11 cellular contexts compared by ENCODE assay signal in the genomic region with DNA sequence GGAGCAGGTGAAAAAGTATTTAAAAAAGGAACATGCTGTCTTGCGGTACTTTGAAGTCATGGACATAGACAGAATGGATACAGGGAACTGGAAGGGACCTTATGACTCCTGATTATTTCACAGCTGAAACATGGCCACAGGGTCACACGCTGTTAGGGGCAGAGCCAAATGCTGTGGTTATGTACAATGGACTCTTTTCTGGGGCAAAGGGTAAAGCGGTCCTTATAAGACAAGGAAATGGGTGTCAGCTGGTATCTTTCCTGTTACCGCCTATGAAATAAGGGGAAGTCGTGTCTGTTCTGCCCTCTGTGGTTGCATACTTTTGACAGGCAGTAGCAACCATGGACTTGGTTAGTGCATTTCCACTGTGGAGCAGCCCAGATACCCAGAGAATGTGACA. TPM values are rescaled to one million over a fixed set of nuclear protein-coding genes. Genes with fewer than 3 reads are reported as not detected.
DNase-seq lines count a peak whose midpoint lies in the region; ATAC-seq and TF ChIP-seq lines count a peak whose summit lies in the region.
"Had no signal": no experiment of that assay in that cellular context is flagged by ENCODE, and none has a peak within 500 bp of the region (broad histone marks: within the 10 kb centered on the region; RNA-seq: fewer than 3 reads in every experiment).

No MANE protein-coding gene starts in this region.

- ATAC-seq in activated CD8-positive, alpha-beta T cell treated with anti-CD3 and anti-CD28 coated beads for 36 hours, result peak; percentile 78
- ATAC-seq in left lobe of liver, result peak; percentile 42

- no peaks in the 10 kb centered on the region for H3K27me3 Mint-ChIP-seq in activated CD4-positive, alpha-beta T cell treated with anti-CD3 and anti-CD28 coated beads, Interleukin-2, amount 10 ng/mL, durations not matched to agents 7 days and 5 days
- H3K27me3 Mint-ChIP-seq in activated CD8-positive, alpha-beta T cell treated with anti-CD3 and anti-CD28 coated beads for 36 hours, result peaks cover under 1% of the 10 kb centered on the region
- no peaks in the 10 kb centered on the region for H3K27me3 Mint-ChIP-seq in osteocyte (ENCODE audit: unreplicated experiment)

- H3K4me3 Mint-ChIP-seq in activated CD4-positive, alpha-beta T cell treated with anti-CD3 and anti-CD28 coated beads, Interleukin-2, amount 10 ng/mL, durations not matched to agents 7 days and 5 days, result no peak overlapping the region
- H3K4me3 Mint-ChIP-seq in activated CD8-positive, alpha-beta T cell treated with anti-CD3 and anti-CD28 coated beads for 36 hours, result no peak overlapping the region
- no peak overlapping the region for H3K4me3 Mint-ChIP-seq in osteocyte (ENCODE audit: unreplicated experiment)

- peaks cover 9% of the 10 kb centered on the region for H3K4me1 Mint-ChIP-seq in activated CD4-positive, alpha-beta T cell treated with anti-CD3 and anti-CD28 coated beads, Interleukin-2, amount 10 ng/mL, durations not matched to agents 7 days and 5 days
- H3K4me1 Mint-ChIP-seq in activated CD8-positive, alpha-beta T cell treated with anti-CD3 and anti-CD28 coated beads for 36 hours (ENCODE audit: low read depth), result peaks cover 6% of the 10 kb centered on the region
- no peaks in the 10 kb centered on the region for H3K4me1 Mint-ChIP-seq in osteocyte (ENCODE audit: unreplicated experiment)

- H3K27ac Mint-ChIP-seq in activated CD4-positive, alpha-beta T cell treated with anti-CD3 and anti-CD28 coated beads, Interleukin-2, amount 10 ng/mL, durations not matched to agents 7 days and 5 days, result peak overlapping the region; percentile 7
- H3K27ac Mint-ChIP-seq in activated CD8-positive, alpha-beta T cell treated with anti-CD3 and anti-CD28 coated beads for 36 hours, result no peak overlapping the region
- H3K27ac Mint-ChIP-seq in osteocyte (ENCODE audit: unreplicated experiment), result no peak overlapping the region

- no peaks in the 10 kb centered on the region for H3K9me3 ChIP-seq in tibial artery
- H3K9me3 ChIP-seq: prostate gland had no signal

- no peak overlapping the region for H3K4me3 ChIP-seq in tibial artery
- H3K4me3 ChIP-seq: prostate gland had no signal

- H3K27ac ChIP-seq in tibial artery, result no peak overlapping the region
- H3K27ac ChIP-seq: prostate gland had no signal

- CTCF ChIA-PET in activated CD4-positive, alpha-beta T cell treated with anti-CD3 and anti-CD28 coated beads, Interleukin-2, amount 10 ng/mL, durations not matched to agents 7 days and 5 days (lab: Charles Lee), result interaction anchor here (0.6 to 2.7 kb wide), 3 partner anchors 13 to 753 kb away, joined by 3 to 9 read pairs (median 3); a partner anchor contains a TSS
- CTCF ChIA-PET in activated CD8-positive, alpha-beta T cell treated with anti-CD3 and anti-CD28 coated beads for 36 hours (lab: Charles Lee), result interaction anchor here (1.1 to 1.4 kb wide), 4 partner anchors 31 to 223 kb away, joined by 3 to 4 read pairs (median 3); no protein-coding TSS in a partner anchor

- POLR2A ChIA-PET in activated CD4-positive, alpha-beta T cell treated with anti-CD3 and anti-CD28 coated beads, Interleukin-2, amount 10 ng/mL, durations not matched to agents 7 days and 5 days (lab: Charles Lee), result no interaction called here
- POLR2A ChIA-PET in activated CD8-positive, alpha-beta T cell treated with anti-CD3 and anti-CD28 coated beads for 36 hours (lab: Charles Lee), result interaction anchor here (0.7 to 1.0 kb wide), 2 partner anchors 9 to 32 kb away, joined by 3 read pairs; no protein-coding TSS in a partner anchor

- no peaks in the 10 kb centered on the region for H3K9me3 Mint-ChIP-seq in activated CD4-positive, alpha-beta T cell treated with anti-CD3 and anti-CD28 coated beads, Interleukin-2, amount 10 ng/mL, durations not matched to agents 7 days and 5 days
- no peaks in the 10 kb centered on the region for H3K9me3 Mint-ChIP-seq in activated CD8-positive, alpha-beta T cell treated with anti-CD3 and anti-CD28 coated beads for 36 hours
- H3K9me3 Mint-ChIP-seq in osteocyte (ENCODE audit: unreplicated experiment), result no peaks in the 10 kb centered on the region

- no peak for TF ChIP-seq CTCF in activated CD8-positive, alpha-beta T cell treated with anti-CD3 and anti-CD28 coated beads for 36 hours (IDR thresholded peaks at IDR 0.05)
- TF ChIP-seq CTCF in tibial artery (IDR thresholded peaks at IDR 0.05) (no peak), osteocyte (IDR thresholded peaks at IDR 0.05) (no peak)

- intact Hi-C loops in activated CD8-positive, alpha-beta T cell treated with anti-CD3 and anti-CD28 coated beads for 36 hours (cut with micrococcal nuclease), result no loop called here
- intact Hi-C loops in tibial artery (cut with DNase I; ENCODE audit: low total_unique reads), result no loop called here

- peak; percentile 29 for DNase-seq in activated CD4-positive, alpha-beta T cell treated with anti-CD3 and anti-CD28 coated beads, Interleukin-2, amount 10 ng/mL, durations not matched to agents 7 days and 5 days
- DNase-seq in activated CD4-positive, alpha-beta T cell treated with anti-CD3 and anti-CD28 coated beads, Interleukin-2, amount 50 U/mL, for 4 hours, result no peak
- DNase-seq in activated CD8-positive, alpha-beta T cell treated with anti-CD3 and anti-CD28 coated beads for 36 hours, result no peak
- DNase-seq in left lobe of liver (ENCODE audit: low spot score) (no peak), tibial artery (peak; percentile 60 to 61), osteocyte (ENCODE audit: extremely low spot score, unreplicated experiment) (no peak), NCI-H526 treated with DMSO at 0.1 percent for 48 hours (lab: John Stamatoyannopoulos, UW) (no peak)
- no peak for DNase-seq in stimulated activated CD4-positive, alpha-beta T cell treated with anti-CD3 and anti-CD28 coated beads, Interleukin-4, amount 100 ng/mL, for 24 hours

- H3K36me3 ChIP-seq in tibial artery, result peaks cover 35 to 52% (median 41%) of the 10 kb centered on the region in 3 donors
- H3K36me3 ChIP-seq: prostate gland had no signal

- peaks cover 0 to 4% (median 0%) of the 10 kb centered on the region in 4 donors for H3K4me1 ChIP-seq in tibial artery
- H3K4me1 ChIP-seq: prostate gland had no signal

- no peaks in the 10 kb centered on the region for H3K27me3 ChIP-seq in tibial artery

- H3K36me3 Mint-ChIP-seq in activated CD4-positive, alpha-beta T cell treated with anti-CD3 and anti-CD28 coated beads, Interleukin-2, amount 10 ng/mL, durations not matched to agents 7 days and 5 days (ENCODE audit: low read depth), result no peaks in the 10 kb centered on the region
- H3K36me3 Mint-ChIP-seq in activated CD8-positive, alpha-beta T cell treated with anti-CD3 and anti-CD28 coated beads for 36 hours (ENCODE audit: low read depth), result peaks cover 3% of the 10 kb centered on the region
- peaks cover 24% of the 10 kb centered on the region for H3K36me3 Mint-ChIP-seq in osteocyte (ENCODE audit: unreplicated experiment)

RNA-seq across cellular contexts. Expression of a gene that starts 12.8 kb away (rescaled TPM):
- not detected for total RNA-seq in activated CD4-positive, alpha-beta T cell treated with anti-CD3 and anti-CD28 coated beads, Interleukin-2, amount 10 ng/mL, durations not matched to agents 7 days and 5 days
- not detected for total RNA-seq in activated CD8-positive, alpha-beta T cell treated with anti-CD3 and anti-CD28 coated beads for 36 hours
- 3.7 TPM for total RNA-seq in left lobe of liver
- not detected in 2 replicates for total RNA-seq in osteocyte
- total RNA-seq: A172; T-helper 1 cell treated with Interleukin-12 subunit alpha and Interleukin-12 subunit beta and Interleukin-4 antibody, amounts not matched to agents 30 ng/mL and 1 ng/mL, for 36 hours had no signal

Comparison
In these comparisons a context has a peak if more than half of its experiments do, and no peak if none do; other contexts are left out.
1. DNase-seq: peak in activated CD4-positive, alpha-beta T cell treated with anti-CD3 and anti-CD28 coated beads, Interleukin-2, amount 10 ng/mL, durations not matched to agents 7 days and 5 days (single experiment) and tibial artery (2 of 2); none in activated CD4-positive, alpha-beta T cell treated with anti-CD3 and anti-CD28 coated beads, Interleukin-2, amount 50 U/mL, for 4 hours (0 of 2), activated CD8-positive, alpha-beta T cell treated with anti-CD3 and anti-CD28 coated beads for 36 hours (single experiment), left lobe of liver (single experiment), osteocyte (single experiment), stimulated activated CD4-positive, alpha-beta T cell treated with anti-CD3 and anti-CD28 coated beads, Interleukin-4, amount 100 ng/mL, for 24 hours (single experiment) and NCI-H526 treated with DMSO at 0.1 percent for 48 hours (single experiment).